Comparison of ENCODE assay signal across 18 cellular contexts in the genomic region with DNA sequence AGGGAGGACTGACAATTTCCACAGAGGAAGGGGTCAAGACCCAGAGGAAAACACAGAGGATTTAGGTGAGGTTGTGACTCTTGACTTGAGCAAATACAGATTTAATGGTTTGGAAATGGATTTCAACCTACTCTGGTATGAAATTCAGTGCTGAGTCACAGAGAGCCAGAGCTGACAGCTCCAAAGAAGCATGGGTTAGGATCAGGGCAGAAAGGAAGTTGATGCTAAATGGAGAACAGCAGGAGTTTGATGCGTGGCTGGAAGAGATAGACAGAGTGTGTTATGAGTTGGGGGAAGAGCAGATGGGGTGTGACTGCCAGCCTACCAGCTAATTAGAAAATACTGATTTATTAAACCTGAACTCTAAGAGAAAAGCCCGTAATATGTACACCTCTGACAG.
DNase-seq lines count a peak whose midpoint lies in the region; TF ChIP-seq lines count a peak whose summit lies in the region.
"Had no signal": no experiment of that assay in that cellular context is flagged by ENCODE, and none has a peak within 500 bp of the region (broad histone marks: within the 10 kb centered on the region; RNA-seq: fewer than 3 reads in every experiment).

No MANE protein-coding gene starts in this region.

- H3K9me3 ChIP-seq in fibroblast of lung (ENCODE audit: control insufficient read depth, insufficient read depth, low read depth, low read length) (no peaks in the 10 kb centered on the region), adrenal gland (replicated peaks in 1 of 3) (no peaks in the 10 kb centered on the region), PC-9 (ENCODE audit: insufficient read depth, low read depth) (no peaks in the 10 kb centered on the region), right atrium auricular region (no peaks in the 10 kb centered on the region)
- H3K9me3 ChIP-seq: upper lobe of left lung had no signal

- DNase-seq in NCI-H748 (lab: John Stamatoyannopoulos, UW; ENCODE audit: unreplicated experiment) = peak; percentile 22
- no peak for DNase-seq in NCI-H748 treated with DMSO at 0.1 percent for 48 hours (lab: John Stamatoyannopoulos, UW)
- peak; percentile 22 for DNase-seq in NCI-H82 treated with DMSO at 0.1 percent for 48 hours (lab: John Stamatoyannopoulos, UW; ENCODE audit: unreplicated experiment)
- peak; percentile 20 to 34 for DNase-seq in fibroblast of lung (ENCODE audit: low read depth in 2 of 2)
- no peak for DNase-seq in adrenal gland
- no peak for DNase-seq in ureter (ENCODE audit: low spot score)
- no peak for DNase-seq in PC-9
- no peak for DNase-seq in right atrium auricular region (ENCODE audit: low spot score)
- DNase-seq: activated CD4-positive, alpha-beta T cell treated with anti-CD3 and anti-CD28 coated beads, Interleukin-2, amount 50 U/mL, for 1 hour; activated naive CD4-positive, alpha-beta T cell treated with anti-CD3 and anti-CD28 coated beads, Interleukin-2, amount 10 ng/mL, durations not matched to agents 7 days and 5 days; activated T-cell treated with anti-CD3 and anti-CD28 coated beads for 4 hours; CD4-positive, alpha-beta T cell; dorsolateral prefrontal cortex; NK-92 treated with Interleukin-12 subunit alpha and Interleukin-12 subunit beta, amount 100 ng/mL, for 24 hours; stimulated activated naive CD4-positive, alpha-beta T cell treated with Interleukin-2 at 50 U/mL for 16 hours; SW 1271; upper lobe of left lung had no signal

- H3K4me2 ChIP-seq in fibroblast of lung (ENCODE audit: extremely low read depth, insufficient read depth, low read length) (no peak overlapping the region), PC-9 (no peak overlapping the region)

- TF ChIP-seq POLR2A in adrenal gland (IDR thresholded peaks at IDR 0.05) = no peak

- no TSS peak for BruUV-seq in PC-9 (replicated peaks; lab: Mats Ljungman, UMichigan)

- TF ChIP-seq CTCF in fibroblast of lung (conservative IDR thresholded peaks at IDR 0.05 in 1 of 2, IDR thresholded peaks at IDR 0.05 in 1 of 2; ENCODE audit: low read depth in 1 of 2, low read length in 2 of 2) (no peak), adrenal gland (IDR thresholded peaks at IDR 0.05) (no peak), PC-9 (conservative IDR thresholded peaks at IDR 0.05) (no peak), right atrium auricular region (IDR thresholded peaks at IDR 0.05) (no peak)

- no peak overlapping the region for H3K27ac ChIP-seq in fibroblast of lung (ENCODE audit: insufficient read depth, low read length)
- H3K27ac ChIP-seq in adrenal gland = no peak overlapping the region
- H3K27ac ChIP-seq in PC-9 = no peak overlapping the region
- no peak overlapping the region for H3K27ac ChIP-seq in right atrium auricular region
- H3K27ac ChIP-seq: dorsolateral prefrontal cortex, RWPE1, upper lobe of left lung had no signal

- POLR2A ChIA-PET in PC-9 (lab: Charles Lee; ENCODE audit: unreplicated experiment) = no interaction called here

- intact Hi-C loops in adrenal gland (cut with DNase I) (no loop called here), PC-9 (cut with micrococcal nuclease; ENCODE audit: unreplicated experiment) (no loop called here)

- H3K9me2 ChIP-seq in PC-9 (ENCODE audit: insufficient read depth) = no peaks in the 10 kb centered on the region

- H3K27me3 ChIP-seq in fibroblast of lung (ENCODE audit: control insufficient read depth, insufficient read depth, low read length) (no peaks in the 10 kb centered on the region), adrenal gland (no peaks in the 10 kb centered on the region), PC-9 (ENCODE audit: insufficient read depth, low read depth) (no peaks in the 10 kb centered on the region), right atrium auricular region (no peaks in the 10 kb centered on the region)
- H3K27me3 ChIP-seq: dorsolateral prefrontal cortex, upper lobe of left lung had no signal

- no peaks in the 10 kb centered on the region for H3K36me3 ChIP-seq in fibroblast of lung (ENCODE audit: control insufficient read depth, insufficient read depth, low read length)
- no peaks in the 10 kb centered on the region for H3K36me3 ChIP-seq in adrenal gland (replicated peaks in 1 of 2)
- H3K36me3 ChIP-seq in PC-9 (ENCODE audit: low read depth) = no peaks in the 10 kb centered on the region
- no peaks in the 10 kb centered on the region for H3K36me3 ChIP-seq in right atrium auricular region
- H3K36me3 ChIP-seq: upper lobe of left lung had no signal

- H3K79me2 ChIP-seq in fibroblast of lung (ENCODE audit: control insufficient read depth, insufficient read depth, low read length) = no peaks in the 10 kb centered on the region
- no peaks in the 10 kb centered on the region for H3K79me2 ChIP-seq in PC-9 (ENCODE audit: low read depth)

- no peaks in the 10 kb centered on the region for H3K4me1 ChIP-seq in fibroblast of lung (ENCODE audit: control insufficient read depth, extremely low read depth, insufficient read depth, low read length)
- no peaks in the 10 kb centered on the region for H3K4me1 ChIP-seq in adrenal gland (replicated peaks in 1 of 2)
- no peaks in the 10 kb centered on the region for H3K4me1 ChIP-seq in PC-9 (replicated peaks; ENCODE audit: insufficient read depth)
- no peaks in the 10 kb centered on the region for H3K4me1 ChIP-seq in right atrium auricular region
- H3K4me1 ChIP-seq: upper lobe of left lung had no signal

- no peak overlapping the region for H3K9ac ChIP-seq in fibroblast of lung (ENCODE audit: insufficient read depth, low read length)

- CTCF ChIA-PET in PC-9 (lab: Charles Lee) = no interaction called here

- H3F3A ChIP-seq in PC-9 (ENCODE audit: insufficient read depth, low read depth) = no peaks in the 10 kb centered on the region

- H4K20me1 ChIP-seq in fibroblast of lung (ENCODE audit: control insufficient read depth, extremely low read depth, insufficient read depth, low read length) = no peaks in the 10 kb centered on the region
- no peaks in the 10 kb centered on the region for H4K20me1 ChIP-seq in PC-9 (ENCODE audit: insufficient read depth)

- H2AFZ ChIP-seq in fibroblast of lung (ENCODE audit: low read length) (no peak overlapping the region), PC-9 (no peak overlapping the region)

- no peak overlapping the region for H3K4me3 ChIP-seq in fibroblast of lung (replicated peaks in 1 of 4; ENCODE audit: control extremely low read depth in 1 of 4, insufficient read depth in 1 of 4, low read depth in 3 of 4, low read length in 4 of 4)
- no peak overlapping the region for H3K4me3 ChIP-seq in adrenal gland
- H3K4me3 ChIP-seq in PC-9 = no peak overlapping the region
- no peak overlapping the region for H3K4me3 ChIP-seq in right atrium auricular region
- H3K4me3 ChIP-seq: dorsolateral prefrontal cortex, upper lobe of left lung had no signal

- WGBS in adrenal gland, 4 donors = 47 to 59% (median 52%) methylated on average over 2 of the region's 2 CpGs

Comparison
In these comparisons a context has a peak if more than half of its experiments do, and no peak if none do; other contexts are left out.
1. DNase-seq: peak in NCI-H748 (single experiment), NCI-H82 treated with DMSO at 0.1 percent for 48 hours (single experiment) and fibroblast of lung (2 of 2); none in NCI-H748 treated with DMSO at 0.1 percent for 48 hours (single experiment), adrenal gland (0 of 7), ureter (single experiment), PC-9 (0 of 2) and right atrium auricular region (single experiment).